ENCODE assay signal across 21 cellular contexts in genomic region chr4:145865274-145865941, GRCh38.
DNase-seq lines count a peak whose midpoint lies in the region; ATAC-seq and TF ChIP-seq lines count a peak whose summit lies in the region.
"Had no signal": no experiment of that assay in that cellular context is flagged by ENCODE, and none has a peak within 500 bp of the region (broad histone marks: within the 10 kb centered on the region; RNA-seq: fewer than 3 reads in every experiment).

No MANE protein-coding gene starts in this region.

- H2AFZ ChIP-seq in MM.1S (ENCODE audit: low read length) = no peak overlapping the region
- H2AFZ ChIP-seq: PC-9 had no signal

- H3K36me3 ChIP-seq in MM.1S (replicated peaks; ENCODE audit: insufficient read depth, low read length) = no peaks in the 10 kb centered on the region
- H3K36me3 ChIP-seq: right lobe of liver had no signal

- H3K9me2 ChIP-seq in MM.1S (replicated peaks; ENCODE audit: insufficient read depth, low read length) = no peaks in the 10 kb centered on the region

- no peaks in the 10 kb centered on the region for H4K20me1 ChIP-seq in MM.1S (ENCODE audit: insufficient read depth, low read length)

- TF ChIP-seq CTCF in MM.1S (IDR thresholded peaks at IDR 0.05; ENCODE audit: low read length) = no peak

- peaks cover 19% of the 10 kb centered on the region for H3F3A ChIP-seq in MM.1S (ENCODE audit: insufficient read depth, low read length)

- no peaks in the 10 kb centered on the region for H3K9me3 ChIP-seq in MM.1S (replicated peaks; ENCODE audit: insufficient read depth, low read length)
- H3K9me3 ChIP-seq: right lobe of liver, SJSA1 had no signal

- peaks cover 40% of the 10 kb centered on the region for H3K4me1 ChIP-seq in MM.1S (ENCODE audit: low read length)
- H3K4me1 ChIP-seq: right lobe of liver, SJSA1 had no signal

- peak overlapping the region; percentile 73 for H3K27ac Mint-ChIP-seq in activated naive CD8-positive, alpha-beta T cell
- H3K27ac Mint-ChIP-seq in activated naive CD8-positive, alpha-beta T cell treated with anti-CD3 and anti-CD28 coated beads for 36 hours = no peak overlapping the region
- peak overlapping the region; percentile 12 for H3K27ac Mint-ChIP-seq in stimulated activated memory B cell treated with anti-CD40 and anti-IgM and Interleukin-4, amounts not matched to agents 10 μg/mL and 1 μg/mL and 100 μg/mL, for 72 hours
- H3K27ac Mint-ChIP-seq: activated CD8-positive, alpha-beta memory T cell treated with anti-CD3 and anti-CD28 coated beads, Interleukin-2, amount 10 ng/mL, durations not matched to agents 7 days and 5 days; T-helper 2 cell treated with Interferon-gamma antibody and Interleukin-4, amounts not matched to agents 5 μg/mL and 100 μg/mL, for 36 hours had no signal

- no peak for DNase-seq in activated naive CD8-positive, alpha-beta T cell treated with anti-CD3 and anti-CD28 coated beads for 36 hours
- DNase-seq in MM.1S = no peak
- DNase-seq in NOMO-1 treated with dmso at 0.1 percent for 144 hours (lab: John Stamatoyannopoulos, UW; ENCODE audit: unreplicated experiment) = no peak
- no peak for DNase-seq in medulla oblongata (ENCODE audit: extremely low spot score)
- DNase-seq: ACHN; activated CD8-positive, alpha-beta memory T cell treated with anti-CD3 and anti-CD28 coated beads, Interleukin-2, amount 10 ng/mL, durations not matched to agents 7 days and 5 days; activated gamma-delta T cell; DND-41; midbrain; NCI-H1092 treated with DMSO at 0.1 percent for 48 hours; nucleus accumbens; PC-9; right lobe of liver; stimulated activated CD4-positive, alpha-beta T cell treated with anti-CD3 and anti-CD28 coated beads, Interleukin-1b, Interleukin-23, amount 100 ng/mL, for 48 hours had no signal

- H3K9me3 Mint-ChIP-seq in activated naive CD8-positive, alpha-beta T cell (ENCODE audit: low read depth) = no peaks in the 10 kb centered on the region
- no peaks in the 10 kb centered on the region for H3K9me3 Mint-ChIP-seq in activated naive CD8-positive, alpha-beta T cell treated with anti-CD3 and anti-CD28 coated beads for 36 hours
- no peaks in the 10 kb centered on the region for H3K9me3 Mint-ChIP-seq in stimulated activated memory B cell treated with anti-CD40 and anti-IgM and Interleukin-4, amounts not matched to agents 10 μg/mL and 1 μg/mL and 100 μg/mL, for 72 hours
- H3K9me3 Mint-ChIP-seq: T-helper 2 cell treated with Interferon-gamma antibody and Interleukin-4, amounts not matched to agents 5 μg/mL and 100 μg/mL, for 36 hours had no signal

- H3K4me3 ChIP-seq in MM.1S (ENCODE audit: low read length) = no peak overlapping the region
- H3K4me3 ChIP-seq: PC-9, right lobe of liver, SJSA1 had no signal

- ATAC-seq in HG02610 (IDR thresholded peaks at IDR 0.05; ENCODE audit: unreplicated experiment) (peak; percentile 40), HG03280 (IDR thresholded peaks at IDR 0.05; ENCODE audit: unreplicated experiment) (no peak)
- ATAC-seq in stimulated activated memory B cell treated with anti-CD40 and anti-IgM and Interleukin-4, amounts not matched to agents 10 μg/mL and 1 μg/mL and 100 μg/mL, for 72 hours = no peak
- ATAC-seq: activated CD8-positive, alpha-beta memory T cell treated with anti-CD3 and anti-CD28 coated beads, Interleukin-2, amount 10 ng/mL, durations not matched to agents 7 days and 5 days; right lobe of liver had no signal

- no peaks in the 10 kb centered on the region for H3K79me2 ChIP-seq in MM.1S (ENCODE audit: low read length)

- no peak overlapping the region for H3K9ac ChIP-seq in MM.1S (ENCODE audit: low read length)
- H3K9ac ChIP-seq: KMS-11 had no signal

- H3K36me3 Mint-ChIP-seq in activated naive CD8-positive, alpha-beta T cell = peaks cover 12% of the 10 kb centered on the region
- peaks cover 34% of the 10 kb centered on the region for H3K36me3 Mint-ChIP-seq in activated naive CD8-positive, alpha-beta T cell treated with anti-CD3 and anti-CD28 coated beads for 36 hours
- H3K36me3 Mint-ChIP-seq in stimulated activated memory B cell treated with anti-CD40 and anti-IgM and Interleukin-4, amounts not matched to agents 10 μg/mL and 1 μg/mL and 100 μg/mL, for 72 hours = peaks cover 31% of the 10 kb centered on the region

- no peaks in the 10 kb centered on the region for H3K27me3 ChIP-seq in MM.1S (replicated peaks; ENCODE audit: insufficient read depth, low read length)
- H3K27me3 ChIP-seq: right lobe of liver, SJSA1 had no signal

- no peak overlapping the region for H3K4me3 Mint-ChIP-seq in activated naive CD8-positive, alpha-beta T cell
- no peak overlapping the region for H3K4me3 Mint-ChIP-seq in activated naive CD8-positive, alpha-beta T cell treated with anti-CD3 and anti-CD28 coated beads for 36 hours
- no peak overlapping the region for H3K4me3 Mint-ChIP-seq in stimulated activated memory B cell treated with anti-CD40 and anti-IgM and Interleukin-4, amounts not matched to agents 10 μg/mL and 1 μg/mL and 100 μg/mL, for 72 hours
- H3K4me3 Mint-ChIP-seq: activated CD8-positive, alpha-beta memory T cell treated with anti-CD3 and anti-CD28 coated beads, Interleukin-2, amount 10 ng/mL, durations not matched to agents 7 days and 5 days; T-helper 2 cell treated with Interferon-gamma antibody and Interleukin-4, amounts not matched to agents 5 μg/mL and 100 μg/mL, for 36 hours had no signal

- no peak overlapping the region for H3K27ac ChIP-seq in MM.1S (ENCODE audit: low read length)
- H3K27ac ChIP-seq: KMS-11, PC-9, right lobe of liver, SJSA1 had no signal

- H3K27me3 Mint-ChIP-seq in activated naive CD8-positive, alpha-beta T cell = no peaks in the 10 kb centered on the region
- H3K27me3 Mint-ChIP-seq in activated naive CD8-positive, alpha-beta T cell treated with anti-CD3 and anti-CD28 coated beads for 36 hours = no peaks in the 10 kb centered on the region
- H3K27me3 Mint-ChIP-seq in stimulated activated memory B cell treated with anti-CD40 and anti-IgM and Interleukin-4, amounts not matched to agents 10 μg/mL and 1 μg/mL and 100 μg/mL, for 72 hours = no peaks in the 10 kb centered on the region
- H3K27me3 Mint-ChIP-seq: activated CD8-positive, alpha-beta memory T cell treated with anti-CD3 and anti-CD28 coated beads, Interleukin-2, amount 10 ng/mL, durations not matched to agents 7 days and 5 days had no signal

- 0 out of 2 replicates have a peak overlapping the region, but pooled peaks have one; percentile 2 for H3K4me2 ChIP-seq in MM.1S (ENCODE audit: low read depth, low read length)
- H3K4me2 ChIP-seq: KMS-11, PC-9 had no signal

- peaks cover 33% of the 10 kb centered on the region for H3K4me1 Mint-ChIP-seq in activated naive CD8-positive, alpha-beta T cell (ENCODE audit: low read depth)
- H3K4me1 Mint-ChIP-seq in activated naive CD8-positive, alpha-beta T cell treated with anti-CD3 and anti-CD28 coated beads for 36 hours = peaks cover 32% of the 10 kb centered on the region
- peaks cover 46% of the 10 kb centered on the region for H3K4me1 Mint-ChIP-seq in stimulated activated memory B cell treated with anti-CD40 and anti-IgM and Interleukin-4, amounts not matched to agents 10 μg/mL and 1 μg/mL and 100 μg/mL, for 72 hours
